ENCODE assay signal across 13 cellular contexts in genomic region chr17:66403846-66404597, GRCh38.
DNase-seq lines count a peak whose midpoint lies in the region; ATAC-seq, FAIRE-seq and TF ChIP-seq lines count a peak whose summit lies in the region.
"Had no signal": no experiment of that assay in that cellular context is flagged by ENCODE, and none has a peak within 500 bp of the region (broad histone marks: within the 10 kb centered on the region; RNA-seq: fewer than 3 reads in every experiment).

No MANE protein-coding gene starts in this region.

- H3K36me3 ChIP-seq in GM23338 (ENCODE audit: insufficient read depth) (no peaks in the 10 kb centered on the region), iPS-18a (ENCODE audit: control insufficient read depth, low read depth, low read length) (no peaks in the 10 kb centered on the region), right atrium auricular region (no peaks in the 10 kb centered on the region), endodermal cell (ENCODE audit: control insufficient read depth, insufficient read depth, low read length) (no peaks in the 10 kb centered on the region)
- H3K36me3 ChIP-seq: thoracic aorta had no signal

- H3K9ac ChIP-seq in iPS-18a (ENCODE audit: low read length) = no peak overlapping the region
- no peak overlapping the region for H3K9ac ChIP-seq in endodermal cell (ENCODE audit: extremely low read depth, low read length, poor library complexity, severe bottlenecking)

- H3F3A ChIP-seq in GM23338 (replicated peaks; ENCODE audit: low read depth) = no peaks in the 10 kb centered on the region

- H3K9me3 ChIP-seq in iPS-18a (ENCODE audit: control insufficient read depth, low read depth, low read length) (no peaks in the 10 kb centered on the region), right atrium auricular region (no peaks in the 10 kb centered on the region), endodermal cell (ENCODE audit: control insufficient read depth, low read length) (no peaks in the 10 kb centered on the region)
- H3K9me3 ChIP-seq: thoracic aorta had no signal

- H3K27ac ChIP-seq in GM23338 (ENCODE audit: low read depth) (peak overlapping the region; percentile 81), iPS-18a (ENCODE audit: low read length) (peak overlapping the region; percentile 14), right atrium auricular region (no peak overlapping the region), endodermal cell (ENCODE audit: low read depth, low read length) (no peak overlapping the region)
- H3K27ac ChIP-seq: C4-2B, HL-60, thoracic aorta had no signal

- H3K27me3 Mint-ChIP-seq in GM23338 (ENCODE audit: insufficient read depth, low read depth, poor library complexity) (no peaks in the 10 kb centered on the region), endodermal cell (ENCODE audit: insufficient read depth) (no peaks in the 10 kb centered on the region)
- no peaks in the 10 kb centered on the region for H3K27me3 Mint-ChIP-seq in activated CD4-positive, alpha-beta memory T cell treated with anti-CD3 and anti-CD28 coated beads, Interleukin-2, amount 10 ng/mL, durations not matched to agents 7 days and 5 days

- no peak for TF ChIP-seq CTCF in GM23338 (conservative IDR thresholded peaks at IDR 0.05; ENCODE audit: low read depth in 2 of 2)
- TF ChIP-seq CTCF in right atrium auricular region (IDR thresholded peaks at IDR 0.05) = no peak
- TF ChIP-seq CTCF in endodermal cell (conservative IDR thresholded peaks at IDR 0.05) = no peak

- TF ChIP-seq POLR2A in H54 (IDR thresholded peaks at IDR 0.05; ENCODE audit: low read depth, low read length) = no peak

- peaks cover 2% of the 10 kb centered on the region; the same call in 1 of the 2 replicates for H3K79me2 ChIP-seq in GM23338 (replicated peaks; ENCODE audit: insufficient read depth)

- peaks cover 40% of the 10 kb centered on the region for H3K4me1 ChIP-seq in GM23338 (ENCODE audit: insufficient read depth)
- peaks cover 27% of the 10 kb centered on the region for H3K4me1 ChIP-seq in iPS-18a (ENCODE audit: control insufficient read depth, low read depth, low read length)
- peaks cover 0 to 9% of the 10 kb centered on the region in 2 donors for H3K4me1 ChIP-seq in right atrium auricular region
- H3K4me1 ChIP-seq in endodermal cell (ENCODE audit: control insufficient read depth, insufficient read depth, low read length) = no peaks in the 10 kb centered on the region

- WGBS in endodermal cell (ENCODE audit: insufficient coverage in 1 of 2, insufficient read length in 1 of 2), 2 experiments = 71 to 77% methylated on average over 7 to 9 of the region's 9 CpGs

- no peak overlapping the region; the same call in 2 of the 3 replicates for H3K4me3 Mint-ChIP-seq in GM23338
- peak overlapping the region; percentile 2 for H3K4me3 Mint-ChIP-seq in activated CD4-positive, alpha-beta memory T cell treated with anti-CD3 and anti-CD28 coated beads, Interleukin-2, amount 10 ng/mL, durations not matched to agents 7 days and 5 days
- no peak overlapping the region for H3K4me3 Mint-ChIP-seq in endodermal cell

- H2AFZ ChIP-seq in GM23338 = no peak overlapping the region

- peak; percentile 31 for ATAC-seq in GM23338

- peaks cover 6% of the 10 kb centered on the region; the same call in 1 of the 2 replicates for H3K9me2 ChIP-seq in GM23338 (ENCODE audit: insufficient read depth)

- H3K27me3 ChIP-seq in GM23338 (ENCODE audit: insufficient read depth) (no peaks in the 10 kb centered on the region), iPS-18a (ENCODE audit: control insufficient read depth, insufficient read depth, low read length) (no peaks in the 10 kb centered on the region), right atrium auricular region (no peaks in the 10 kb centered on the region), endodermal cell (ENCODE audit: control insufficient read depth, insufficient read depth, low read length, poor library complexity, severe bottlenecking) (no peaks in the 10 kb centered on the region)
- H3K27me3 ChIP-seq: MG63 had no signal

- H3K4me2 ChIP-seq in GM23338 = peak overlapping the region; percentile 6

- H3K4me1 Mint-ChIP-seq in GM23338 (peaks cover 38% of the 10 kb centered on the region), endodermal cell (peaks cover 11% of the 10 kb centered on the region)
- H3K4me1 Mint-ChIP-seq in activated CD4-positive, alpha-beta memory T cell treated with anti-CD3 and anti-CD28 coated beads, Interleukin-2, amount 10 ng/mL, durations not matched to agents 7 days and 5 days = peaks cover 90% of the 10 kb centered on the region

- H3K27ac Mint-ChIP-seq in GM23338 = peak overlapping the region; percentile 76
- H3K27ac Mint-ChIP-seq in activated CD4-positive, alpha-beta memory T cell treated with anti-CD3 and anti-CD28 coated beads, Interleukin-2, amount 10 ng/mL, durations not matched to agents 7 days and 5 days = peak overlapping the region; percentile 79
- H3K27ac Mint-ChIP-seq in endodermal cell = no peak overlapping the region

- no peaks in the 10 kb centered on the region for H3K36me3 Mint-ChIP-seq in GM23338 (ENCODE audit: low read depth)
- peaks cover 25% of the 10 kb centered on the region for H3K36me3 Mint-ChIP-seq in activated CD4-positive, alpha-beta memory T cell treated with anti-CD3 and anti-CD28 coated beads, Interleukin-2, amount 10 ng/mL, durations not matched to agents 7 days and 5 days (ENCODE audit: low read depth)
- H3K36me3 Mint-ChIP-seq in endodermal cell (ENCODE audit: low read depth) = no peaks in the 10 kb centered on the region

- no peak for FAIRE-seq in H54 (lab: Jason Lieb, UNC)

- H3K4me3 ChIP-seq in GM23338 = no peak overlapping the region
- H3K4me3 ChIP-seq in iPS-18a (ENCODE audit: low read length) = no peak overlapping the region
- H3K4me3 ChIP-seq in right atrium auricular region = no peak overlapping the region
- H3K4me3 ChIP-seq in endodermal cell (ENCODE audit: low read length) = no peak overlapping the region
- H3K4me3 ChIP-seq: MG63, thoracic aorta had no signal

- H3K9me3 Mint-ChIP-seq in GM23338 (no peaks in the 10 kb centered on the region; the same call in 2 of the 3 replicates), endodermal cell (no peaks in the 10 kb centered on the region)
- no peaks in the 10 kb centered on the region for H3K9me3 Mint-ChIP-seq in activated CD4-positive, alpha-beta memory T cell treated with anti-CD3 and anti-CD28 coated beads, Interleukin-2, amount 10 ng/mL, durations not matched to agents 7 days and 5 days

- no peaks in the 10 kb centered on the region for H4K20me1 ChIP-seq in GM23338 (replicated peaks; ENCODE audit: insufficient read depth)

- peak; percentile 43 for DNase-seq in CD1c-positive myeloid dendritic cell (ENCODE audit: extremely low spot score)
- no peak for DNase-seq in GM23338 (ENCODE audit: low spot score)
- no peak for DNase-seq in activated CD4-positive, alpha-beta memory T cell treated with anti-CD3 and anti-CD28 coated beads, Interleukin-2, amount 10 ng/mL, durations not matched to agents 7 days and 5 days
- no peak for DNase-seq in NCI-H510A treated with DMSO at 0.1 percent for 48 hours (lab: John Stamatoyannopoulos, UW)
- no peak for DNase-seq in H54 (ENCODE audit: insufficient read length, low spot score)
- no peak for DNase-seq in right atrium auricular region (ENCODE audit: low spot score)
- no peak for DNase-seq in endodermal cell
- DNase-seq: MG63, NCI-H510A had no signal

- CTCF ChIA-PET in activated CD4-positive, alpha-beta memory T cell treated with anti-CD3 and anti-CD28 coated beads, Interleukin-2, amount 10 ng/mL, durations not matched to agents 7 days and 5 days (lab: Charles Lee) = interaction anchor here (0.8 to 1.0 kb wide), 2 partner anchors 11 to 20 kb away, joined by 3 to 4 read pairs; no protein-coding TSS in a partner anchor

- POLR2A ChIA-PET in activated CD4-positive, alpha-beta memory T cell treated with anti-CD3 and anti-CD28 coated beads, Interleukin-2, amount 10 ng/mL, durations not matched to agents 7 days and 5 days (lab: Charles Lee) = interaction anchor here (1.0 to 2.3 kb wide), 5 partner anchors 9 to 100 kb away, joined by 3 to 10 read pairs (median 7); no protein-coding TSS in a partner anchor

TF ChIP-seq in GM23338, 12 proteins besides CTCF, POLR2A, EP300 and RAD21 (continues in another document):
- TF ChIP-seq JUNB (IDR thresholded peaks at IDR 0.05; ENCODE audit: unreplicated experiment) = no peak
- TF ChIP-seq ZNF331 (CRISPR knock-in tag; IDR thresholded peaks at IDR 0.05; ENCODE audit: low read depth) = no peak
- TF ChIP-seq EZH2phosphoT487 (IDR thresholded peaks at IDR 0.05; ENCODE audit: unreplicated experiment) = no peak
- no peak for TF ChIP-seq REST (IDR thresholded peaks at IDR 0.05; ENCODE audit: unreplicated experiment)
- no peak for TF ChIP-seq EZH2 (IDR thresholded peaks at IDR 0.05; ENCODE audit: low read depth, unreplicated experiment)
- no peak for TF ChIP-seq STAT1 (IDR thresholded peaks at IDR 0.05; ENCODE audit: unreplicated experiment)
- TF ChIP-seq NANOG (IDR thresholded peaks at IDR 0.05; ENCODE audit: borderline replicate concordance) = no peak

Comparison
In these comparisons a context has a peak if more than half of its experiments do, and no peak if none do; other contexts are left out.
1. H3K27ac ChIP-seq: peak in GM23338 (single experiment) and iPS-18a (single experiment); none in right atrium auricular region (0 of 2) and endodermal cell (single experiment).